9 cellular contexts compared by ENCODE assay signal in genomic region chr12:117151195-117152031, GRCh38. TPM values are rescaled to one million over a fixed set of nuclear protein-coding genes. Genes with fewer than 3 reads are reported as not detected.
DNase-seq lines count a peak whose midpoint lies in the region; ATAC-seq and TF ChIP-seq lines count a peak whose summit lies in the region.
"Had no signal": no experiment of that assay in that cellular context is flagged by ENCODE, and none has a peak within 500 bp of the region (broad histone marks: within the 10 kb centered on the region; RNA-seq: fewer than 3 reads in every experiment).

No MANE protein-coding gene starts in this region.

- no peaks in the 10 kb centered on the region for H3K27me3 ChIP-seq in gastrocnemius medialis
- H3K27me3 ChIP-seq: neutrophil had no signal

- no peak overlapping the region for H3K27ac ChIP-seq in gastrocnemius medialis
- H3K27ac ChIP-seq: neutrophil had no signal

- ATAC-seq in left cardiac atrium (peak; percentile 69 to 81), gastrocnemius medialis (peak in 1 of 2 donors; percentile 64), GM21367 (IDR thresholded peaks at IDR 0.05; ENCODE audit: unreplicated experiment) (no peak), GM18861 (IDR thresholded peaks at IDR 0.05; ENCODE audit: unreplicated experiment) (no peak)
- ATAC-seq in activated CD8-positive, alpha-beta memory T cell treated with anti-CD3 and anti-CD28 coated beads, Interleukin-2, amount 10 ng/mL, durations not matched to agents 7 days and 5 days: no peak

- no peak overlapping the region for H3K27ac Mint-ChIP-seq in Calu3 (ENCODE audit: unreplicated experiment)
- H3K27ac Mint-ChIP-seq in activated naive CD8-positive, alpha-beta T cell treated with anti-CD3 and anti-CD28 coated beads for 36 hours: peak overlapping the region; percentile 67
- H3K27ac Mint-ChIP-seq in activated CD8-positive, alpha-beta memory T cell treated with anti-CD3 and anti-CD28 coated beads, Interleukin-2, amount 10 ng/mL, durations not matched to agents 7 days and 5 days: no peak overlapping the region

- no peak overlapping the region for H3K4me3 ChIP-seq in gastrocnemius medialis

- intact Hi-C loops in Calu3 (cut with micrococcal nuclease; ENCODE audit: unreplicated experiment) (no loop called here), left cardiac atrium (cut with DNase I) (loop anchor here in 1 of 2 donors (2.0 kb wide), 1 partner anchor 127 kb away; no protein-coding TSS in a partner anchor), gastrocnemius medialis (cut with DNase I; ENCODE audit: low total_unique reads) (loop anchor here (10.0 kb wide), 1 partner anchor 127 kb away; no protein-coding TSS in a partner anchor)

- no peak for TF ChIP-seq POLR2A in gastrocnemius medialis (IDR thresholded peaks at IDR 0.05)

- in situ Hi-C loops in gastrocnemius medialis (cut with MboI; ENCODE audit: low sequenced_read_pairs in 4 of 4): loop anchor here in 1 of 4 donors (25.0 kb wide), 1 partner anchor 439 kb away; no protein-coding TSS in a partner anchor

- H3K9me3 Mint-ChIP-seq in Calu3 (ENCODE audit: low read depth, unreplicated experiment): no peaks in the 10 kb centered on the region
- H3K9me3 Mint-ChIP-seq in activated naive CD8-positive, alpha-beta T cell treated with anti-CD3 and anti-CD28 coated beads for 36 hours: no peaks in the 10 kb centered on the region
- H3K9me3 Mint-ChIP-seq in activated CD8-positive, alpha-beta memory T cell treated with anti-CD3 and anti-CD28 coated beads, Interleukin-2, amount 10 ng/mL, durations not matched to agents 7 days and 5 days (ENCODE audit: low read depth): no peaks in the 10 kb centered on the region

- no peaks in the 10 kb centered on the region for H3K27me3 Mint-ChIP-seq in Calu3 (ENCODE audit: unreplicated experiment)
- no peaks in the 10 kb centered on the region for H3K27me3 Mint-ChIP-seq in activated naive CD8-positive, alpha-beta T cell treated with anti-CD3 and anti-CD28 coated beads for 36 hours
- no peaks in the 10 kb centered on the region for H3K27me3 Mint-ChIP-seq in activated CD8-positive, alpha-beta memory T cell treated with anti-CD3 and anti-CD28 coated beads, Interleukin-2, amount 10 ng/mL, durations not matched to agents 7 days and 5 days

- no peaks in the 10 kb centered on the region for H3K4me1 ChIP-seq in gastrocnemius medialis

- H3K36me3 Mint-ChIP-seq in Calu3 (ENCODE audit: insufficient read depth, unreplicated experiment): peaks cover 28% of the 10 kb centered on the region
- H3K36me3 Mint-ChIP-seq in activated naive CD8-positive, alpha-beta T cell treated with anti-CD3 and anti-CD28 coated beads for 36 hours: peaks cover 31% of the 10 kb centered on the region
- H3K36me3 Mint-ChIP-seq in activated CD8-positive, alpha-beta memory T cell treated with anti-CD3 and anti-CD28 coated beads, Interleukin-2, amount 10 ng/mL, durations not matched to agents 7 days and 5 days: peaks cover 35% of the 10 kb centered on the region

- no TSS peak for BruUV-seq in Calu3 (replicated peaks; lab: Mats Ljungman, UMichigan)

- peak; percentile 62 for DNase-seq in Calu3
- DNase-seq in HuH-7 (ENCODE audit: low spot score): peak; percentile 69
- DNase-seq in activated naive CD8-positive, alpha-beta T cell treated with anti-CD3 and anti-CD28 coated beads for 36 hours: no peak
- DNase-seq in left cardiac atrium: peak; percentile 82
- peak in 1 of 2 donors; percentile 29 for DNase-seq in gastrocnemius medialis
- no peak for DNase-seq in activated CD8-positive, alpha-beta memory T cell treated with anti-CD3 and anti-CD28 coated beads, Interleukin-2, amount 10 ng/mL, durations not matched to agents 7 days and 5 days

- no peaks in the 10 kb centered on the region for H3K9me3 ChIP-seq in gastrocnemius medialis
- H3K9me3 ChIP-seq: neutrophil had no signal

- H3K4me1 Mint-ChIP-seq in Calu3 (ENCODE audit: low read depth, unreplicated experiment): no peaks in the 10 kb centered on the region
- peaks cover 45% of the 10 kb centered on the region for H3K4me1 Mint-ChIP-seq in activated naive CD8-positive, alpha-beta T cell treated with anti-CD3 and anti-CD28 coated beads for 36 hours
- H3K4me1 Mint-ChIP-seq in activated CD8-positive, alpha-beta memory T cell treated with anti-CD3 and anti-CD28 coated beads, Interleukin-2, amount 10 ng/mL, durations not matched to agents 7 days and 5 days: peaks cover 46% of the 10 kb centered on the region

- peaks cover 0 to 34% of the 10 kb centered on the region in 2 donors for H3K36me3 ChIP-seq in gastrocnemius medialis

- CTCF ChIA-PET in Calu3 (lab: Charles Lee): no interaction called here
- CTCF ChIA-PET in activated CD8-positive, alpha-beta memory T cell treated with anti-CD3 and anti-CD28 coated beads, Interleukin-2, amount 10 ng/mL, durations not matched to agents 7 days and 5 days (lab: Charles Lee): interaction anchor here (1.3 kb wide), 1 partner anchor 126 kb away, joined by 3 read pairs; no protein-coding TSS in a partner anchor

- no peak overlapping the region for H3K4me3 Mint-ChIP-seq in Calu3 (ENCODE audit: low read depth, unreplicated experiment)
- H3K4me3 Mint-ChIP-seq in activated naive CD8-positive, alpha-beta T cell treated with anti-CD3 and anti-CD28 coated beads for 36 hours: no peak overlapping the region
- no peak overlapping the region for H3K4me3 Mint-ChIP-seq in activated CD8-positive, alpha-beta memory T cell treated with anti-CD3 and anti-CD28 coated beads, Interleukin-2, amount 10 ng/mL, durations not matched to agents 7 days and 5 days

- peak; percentile 43 for TF ChIP-seq CTCF in Calu3 (IDR thresholded peaks at IDR 0.05; ENCODE audit: unreplicated experiment)
- TF ChIP-seq CTCF in gastrocnemius medialis (IDR thresholded peaks at IDR 0.05 in 4 of 5, conservative IDR thresholded peaks at IDR 0.05 in 1 of 5): peak; percentile 19 to 56 (median 42)

RNA-seq across cellular contexts. Expression of gene FBXO21, which starts 38.9 kb away (rescaled TPM):
- total RNA-seq in Calu3 (2022) (57.5 and 57.6 TPM in 2 replicates), left cardiac atrium (10 to 100 TPM; 36.5 to 41.8 TPM), gastrocnemius medialis (100 to 1,000 TPM in 1 of 4 donors, 10 to 100 TPM in 3; 42.7 to 141 (median 80.4) TPM)
- total RNA-seq in activated naive CD8-positive, alpha-beta T cell treated with anti-CD3 and anti-CD28 coated beads for 36 hours: 10 to 100 TPM; 24.3 to 25.8 TPM
- 10 to 100 TPM; 21.7 to 26.2 TPM for total RNA-seq in activated CD8-positive, alpha-beta memory T cell treated with anti-CD3 and anti-CD28 coated beads, Interleukin-2, amount 10 ng/mL, durations not matched to agents 7 days and 5 days

RNA-seq across cellular contexts. Expression of gene TESC, which starts 52.2 kb away (rescaled TPM):
- total RNA-seq in Calu3 (2022): 647 and 669 TPM in 2 replicates
- 10 to 100 TPM; 28.6 to 29.7 TPM for total RNA-seq in activated naive CD8-positive, alpha-beta T cell treated with anti-CD3 and anti-CD28 coated beads for 36 hours
- 10 to 100 TPM; 35.1 to 41.2 TPM for total RNA-seq in left cardiac atrium
- total RNA-seq in gastrocnemius medialis: 1 to 10 TPM; 1.2 to 4.1 (median 2.5) TPM
- 10 to 100 TPM; 72.7 to 83.8 TPM for total RNA-seq in activated CD8-positive, alpha-beta memory T cell treated with anti-CD3 and anti-CD28 coated beads, Interleukin-2, amount 10 ng/mL, durations not matched to agents 7 days and 5 days

Comparison
In these comparisons a context has a peak if more than half of its experiments do, and no peak if none do; other contexts are left out.
1. DNase-seq: peak in Calu3 (single experiment), HuH-7 (single experiment) and left cardiac atrium (single experiment); none in activated naive CD8-positive, alpha-beta T cell treated with anti-CD3 and anti-CD28 coated beads for 36 hours (single experiment) and activated CD8-positive, alpha-beta memory T cell treated with anti-CD3 and anti-CD28 coated beads, Interleukin-2, amount 10 ng/mL, durations not matched to agents 7 days and 5 days (single experiment).
2. ATAC-seq: peak in left cardiac atrium (2 of 2); none in GM21367 (single experiment), GM18861 (single experiment) and activated CD8-positive, alpha-beta memory T cell treated with anti-CD3 and anti-CD28 coated beads, Interleukin-2, amount 10 ng/mL, durations not matched to agents 7 days and 5 days (single experiment).
3. RNA of gene TESC, which starts 52.2 kb away (total RNA-seq): 647 to 669 TPM in Calu3, 72.7 to 83.8 TPM in activated CD8-positive, alpha-beta memory T cell treated with anti-CD3 and anti-CD28 coated beads, Interleukin-2, amount 10 ng/mL, durations not matched to agents 7 days and 5 days, 35.1 to 41.2 TPM in left cardiac atrium and 28.6 to 29.7 TPM in activated naive CD8-positive, alpha-beta T cell treated with anti-CD3 and anti-CD28 coated beads for 36 hours; 1.2 to 4.1 TPM in gastrocnemius medialis; every median in the first group is over 4 times any median in the second.